1 cellular context compared by ENCODE assay signal in the genomic region with DNA sequence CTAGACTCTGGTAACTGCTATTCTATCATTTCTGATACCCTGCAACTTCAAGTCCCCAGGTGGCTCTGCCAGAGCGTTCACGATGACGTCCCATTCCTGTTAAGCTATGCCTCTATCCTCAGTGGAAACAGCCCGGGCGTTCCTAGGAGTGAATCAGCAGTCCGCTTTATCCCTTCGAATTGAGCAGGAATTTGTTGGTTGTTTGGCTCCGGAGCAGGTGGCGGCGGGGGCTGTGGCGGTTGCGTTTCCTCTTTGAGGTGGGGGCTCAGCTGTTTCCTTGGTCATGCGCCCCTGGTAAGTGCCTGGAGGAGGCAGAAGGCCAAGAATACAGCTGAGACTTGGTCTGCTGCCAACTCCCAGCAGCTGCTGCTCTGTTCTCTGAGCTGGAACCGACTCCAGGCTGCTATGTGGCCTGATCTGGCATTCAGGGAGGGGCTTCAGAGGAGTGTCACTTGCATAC.
A peak's percentile ranks its signal among the peaks of the same experiment; 100 is the strongest.
TF ChIP-seq lines count a peak whose summit lies in the region.

No MANE protein-coding gene starts in this region.

TF ChIP-seq in GM12878, 131 proteins besides CTCF, POLR2A, EP300 and RAD21:
- TF ChIP-seq RBBP5 (conservative IDR thresholded peaks at IDR 0.05), result no peak
- TF ChIP-seq ZNF274 (IDR thresholded peaks at IDR 0.05; ENCODE audit: insufficient read depth, insufficient read length), result no peak
- TF ChIP-seq, protein P1, sequence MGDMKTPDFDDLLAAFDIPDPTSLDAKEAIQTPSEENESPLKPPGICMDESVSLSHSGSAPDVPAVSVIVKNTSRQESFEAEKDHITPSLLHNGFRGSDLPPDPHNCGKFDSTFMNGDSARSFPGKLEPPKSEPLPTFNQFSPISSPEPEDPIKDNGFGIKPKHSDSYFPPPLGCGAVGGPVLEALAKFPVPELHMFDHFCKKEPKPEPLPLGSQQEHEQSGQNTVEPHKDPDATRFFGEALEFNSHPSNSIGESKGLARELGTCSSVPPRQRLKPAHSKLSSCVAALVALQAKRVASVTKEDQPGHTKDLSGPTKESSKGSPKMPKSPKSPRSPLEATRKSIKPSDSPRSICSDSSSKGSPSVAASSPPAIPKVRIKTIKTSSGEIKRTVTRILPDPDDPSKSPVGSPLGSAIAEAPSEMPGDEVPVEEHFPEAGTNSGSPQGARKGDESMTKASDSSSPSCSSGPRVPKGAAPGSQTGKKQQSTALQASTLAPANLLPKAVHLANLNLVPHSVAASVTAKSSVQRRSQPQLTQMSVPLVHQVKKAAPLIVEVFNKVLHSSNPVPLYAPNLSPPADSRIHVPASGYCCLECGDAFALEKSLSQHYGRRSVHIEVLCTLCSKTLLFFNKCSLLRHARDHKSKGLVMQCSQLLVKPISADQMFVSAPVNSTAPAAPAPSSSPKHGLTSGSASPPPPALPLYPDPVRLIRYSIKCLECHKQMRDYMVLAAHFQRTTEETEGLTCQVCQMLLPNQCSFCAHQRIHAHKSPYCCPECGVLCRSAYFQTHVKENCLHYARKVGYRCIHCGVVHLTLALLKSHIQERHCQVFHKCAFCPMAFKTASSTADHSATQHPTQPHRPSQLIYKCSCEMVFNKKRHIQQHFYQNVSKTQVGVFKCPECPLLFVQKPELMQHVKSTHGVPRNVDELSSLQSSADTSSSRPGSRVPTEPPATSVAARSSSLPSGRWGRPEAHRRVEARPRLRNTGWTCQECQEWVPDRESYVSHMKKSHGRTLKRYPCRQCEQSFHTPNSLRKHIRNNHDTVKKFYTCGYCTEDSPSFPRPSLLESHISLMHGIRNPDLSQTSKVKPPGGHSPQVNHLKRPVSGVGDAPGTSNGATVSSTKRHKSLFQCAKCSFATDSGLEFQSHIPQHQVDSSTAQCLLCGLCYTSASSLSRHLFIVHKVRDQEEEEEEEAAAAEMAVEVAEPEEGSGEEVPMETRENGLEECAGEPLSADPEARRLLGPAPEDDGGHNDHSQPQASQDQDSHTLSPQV (IDR thresholded peaks at IDR 0.05), result no peak
- peak; percentile 39 for TF ChIP-seq RUNX3 (IDR thresholded peaks at IDR 0.05; ENCODE audit: low read length)
- TF ChIP-seq, protein P2, sequence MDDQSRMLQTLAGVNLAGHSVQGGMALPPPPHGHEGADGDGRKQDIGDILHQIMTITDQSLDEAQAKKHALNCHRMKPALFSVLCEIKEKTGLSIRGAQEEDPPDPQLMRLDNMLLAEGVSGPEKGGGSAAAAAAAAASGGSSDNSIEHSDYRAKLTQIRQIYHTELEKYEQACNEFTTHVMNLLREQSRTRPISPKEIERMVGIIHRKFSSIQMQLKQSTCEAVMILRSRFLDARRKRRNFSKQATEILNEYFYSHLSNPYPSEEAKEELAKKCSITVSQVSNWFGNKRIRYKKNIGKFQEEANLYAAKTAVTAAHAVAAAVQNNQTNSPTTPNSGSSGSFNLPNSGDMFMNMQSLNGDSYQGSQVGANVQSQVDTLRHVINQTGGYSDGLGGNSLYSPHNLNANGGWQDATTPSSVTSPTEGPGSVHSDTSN (IDR thresholded peaks at IDR 0.05; ENCODE audit: insufficient replicate concordance, low read depth, low read length), result no peak
- TF ChIP-seq BHLHE40 (IDR thresholded peaks at IDR 0.05; ENCODE audit: borderline replicate concordance in 1 of 2, low read depth in 2 of 2, low read length in 1 of 2), result no peak
- no peak for TF ChIP-seq MYB (IDR thresholded peaks at IDR 0.05; ENCODE audit: borderline replicate concordance, low read depth, low read length)
TF ChIP-seq in GM12878: peak in this region for 1.
